Comparison of ENCODE assay signal across 22 cellular contexts in the genomic region with DNA sequence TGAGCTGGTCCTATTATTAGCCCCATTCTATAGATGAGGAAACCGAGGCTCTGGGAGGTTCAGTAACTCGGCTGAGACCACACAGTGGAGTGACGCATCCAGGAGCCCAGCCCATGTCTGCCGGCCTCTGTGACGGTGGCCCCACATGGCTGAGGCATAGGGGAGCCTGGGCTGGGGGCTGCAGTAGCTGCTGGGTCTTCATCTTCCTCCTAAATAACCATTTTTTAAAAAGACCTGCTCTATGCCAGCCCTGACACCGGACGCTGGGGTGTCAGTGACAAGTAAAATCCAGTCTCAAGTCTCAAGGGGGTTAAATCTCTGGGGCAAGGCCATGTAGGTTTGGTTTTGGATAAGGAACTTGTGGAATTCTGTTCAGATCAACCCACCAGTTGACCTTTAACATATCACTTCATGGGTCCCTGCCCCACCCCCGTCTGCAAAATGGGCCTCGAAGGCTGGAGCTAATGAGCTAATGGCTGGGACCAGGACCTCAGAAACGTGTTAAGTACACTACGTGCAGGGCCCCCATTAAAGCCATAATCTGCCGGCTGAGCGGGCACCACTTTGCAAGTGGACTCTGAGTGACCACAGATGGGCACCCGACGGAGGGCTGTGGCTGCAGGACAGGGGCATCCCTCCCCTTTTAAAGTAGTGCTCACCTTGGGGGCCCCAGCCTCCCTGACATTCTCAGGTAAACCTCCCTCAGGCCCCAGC.
DNase-seq lines count a peak whose midpoint lies in the region; ATAC-seq, FAIRE-seq and TF ChIP-seq lines count a peak whose summit lies in the region.
"Had no signal": no experiment of that assay in that cellular context is flagged by ENCODE, and none has a peak within 500 bp of the region (broad histone marks: within the 10 kb centered on the region; RNA-seq: fewer than 3 reads in every experiment).

No MANE protein-coding gene starts in this region.

- no peak for TF ChIP-seq EP300 in suprapubic skin (IDR thresholded peaks at IDR 0.05)

- no peak for ATAC-seq in activated CD8-positive, alpha-beta memory T cell treated with anti-CD3 and anti-CD28 coated beads, Interleukin-2, amount 10 ng/mL, durations not matched to agents 7 days and 5 days
- no peak for ATAC-seq in HG02588 (IDR thresholded peaks at IDR 0.05; ENCODE audit: unreplicated experiment)

- no peaks in the 10 kb centered on the region for H3K9me3 ChIP-seq in Peyer's patch
- H3K9me3 ChIP-seq in kidney (ENCODE audit: control insufficient read depth in 1 of 2, low read length in 2 of 2): no peaks in the 10 kb centered on the region
- H3K9me3 ChIP-seq in suprapubic skin: no peaks in the 10 kb centered on the region
- H3K9me3 ChIP-seq: heart left ventricle, stomach had no signal

- WGBS in suprapubic skin: 86% methylated on average over 13 of the region's 15 CpGs

- no peak overlapping the region for H3K9ac ChIP-seq in kidney (ENCODE audit: low read length in 2 of 2)

- H3K4me3 ChIP-seq in Peyer's patch (no peak overlapping the region), kidney (ENCODE audit: low read length in 2 of 2) (no peak overlapping the region), suprapubic skin (no peak overlapping the region)
- H3K4me3 ChIP-seq: heart left ventricle, skin epidermis, stomach had no signal

- intact Hi-C loops in kidney (cut with DNase I): no loop called here

- no peak overlapping the region for H3K4me3 Mint-ChIP-seq in activated CD8-positive, alpha-beta memory T cell treated with anti-CD3 and anti-CD28 coated beads, Interleukin-2, amount 10 ng/mL, durations not matched to agents 7 days and 5 days
- H3K4me3 Mint-ChIP-seq: activated naive CD4-positive, alpha-beta T cell treated with anti-CD3 and anti-CD28 coated beads for 36 hours; CD14-positive monocyte; IgD-negative memory B cell had no signal

- no peak for FAIRE-seq in kidney (lab: Jason Lieb, UNC)
- FAIRE-seq: G401.6, RCC 7860, urothelium cell line had no signal

- H3K36me3 ChIP-seq in Peyer's patch: no peaks in the 10 kb centered on the region
- H3K36me3 ChIP-seq in kidney (ENCODE audit: control insufficient read depth in 1 of 2, insufficient read depth in 2 of 2, low read length in 2 of 2): no peaks in the 10 kb centered on the region
- no peaks in the 10 kb centered on the region for H3K36me3 ChIP-seq in suprapubic skin
- H3K36me3 ChIP-seq: heart left ventricle, stomach had no signal

- no peak for TF ChIP-seq CTCF in Peyer's patch (IDR thresholded peaks at IDR 0.05)
- no peak for TF ChIP-seq CTCF in kidney (IDR thresholded peaks at IDR 0.05; ENCODE audit: borderline replicate concordance, extremely low read depth, insufficient read depth)
- no peak for TF ChIP-seq CTCF in suprapubic skin (IDR thresholded peaks at IDR 0.05)

- no peaks in the 10 kb centered on the region for H3K27me3 ChIP-seq in Peyer's patch
- no peaks in the 10 kb centered on the region for H3K27me3 ChIP-seq in suprapubic skin
- H3K27me3 ChIP-seq: heart left ventricle had no signal

- H3K36me3 Mint-ChIP-seq in activated CD8-positive, alpha-beta memory T cell treated with anti-CD3 and anti-CD28 coated beads, Interleukin-2, amount 10 ng/mL, durations not matched to agents 7 days and 5 days: no peaks in the 10 kb centered on the region
- H3K36me3 Mint-ChIP-seq: CD14-positive monocyte, IgD-negative memory B cell had no signal

- no peak for TF ChIP-seq POLR2A in Peyer's patch (IDR thresholded peaks at IDR 0.05)
- no peak for TF ChIP-seq POLR2A in suprapubic skin (IDR thresholded peaks at IDR 0.05)

- H3K4me1 Mint-ChIP-seq in activated CD8-positive, alpha-beta memory T cell treated with anti-CD3 and anti-CD28 coated beads, Interleukin-2, amount 10 ng/mL, durations not matched to agents 7 days and 5 days: no peaks in the 10 kb centered on the region
- H3K4me1 Mint-ChIP-seq: CD14-positive monocyte had no signal

- H3K9me3 Mint-ChIP-seq in activated CD8-positive, alpha-beta memory T cell treated with anti-CD3 and anti-CD28 coated beads, Interleukin-2, amount 10 ng/mL, durations not matched to agents 7 days and 5 days (ENCODE audit: low read depth): no peaks in the 10 kb centered on the region
- H3K9me3 Mint-ChIP-seq: activated naive CD4-positive, alpha-beta T cell treated with anti-CD3 and anti-CD28 coated beads for 36 hours; CD14-positive monocyte; IgD-negative memory B cell had no signal

- no peaks in the 10 kb centered on the region for H3K4me1 ChIP-seq in Peyer's patch
- no peaks in the 10 kb centered on the region for H3K4me1 ChIP-seq in kidney (ENCODE audit: control insufficient read depth in 1 of 2, insufficient read depth in 1 of 2, low read depth in 1 of 2, low read length in 2 of 2)
- peaks cover 16% of the 10 kb centered on the region for H3K4me1 ChIP-seq in suprapubic skin

- no peaks in the 10 kb centered on the region for H3K27me3 Mint-ChIP-seq in activated CD8-positive, alpha-beta memory T cell treated with anti-CD3 and anti-CD28 coated beads, Interleukin-2, amount 10 ng/mL, durations not matched to agents 7 days and 5 days

- DNase-seq in activated CD8-positive, alpha-beta memory T cell treated with anti-CD3 and anti-CD28 coated beads, Interleukin-2, amount 50 U/mL, for 4 hours: peak; percentile 6
- DNase-seq in activated CD8-positive, alpha-beta memory T cell treated with anti-CD3 and anti-CD28 coated beads, Interleukin-2, amount 10 ng/mL, durations not matched to agents 7 days and 5 days: no peak
- peak in 2 of 3 donors; percentile 26 to 27 for DNase-seq in Peyer's patch
- DNase-seq in kidney: peak; percentile 58
- DNase-seq in suprapubic skin (ENCODE audit: low spot score in 2 of 2): peak; percentile 41 to 77
- DNase-seq in T-helper 1 cell: no peak
- no peak for DNase-seq in NCI-H2171 treated with DMSO at 0.1 percent for 48 hours (lab: John Stamatoyannopoulos, UW)
- DNase-seq: activated CD4-positive, alpha-beta T cell treated with anti-CD3 and anti-CD28 coated beads for 48 hours; DMS 273 treated with DMSO at 0.1 percent for 48 hours; MM.1S; NK-92 treated with Interleukin-12 subunit alpha and Interleukin-12 subunit beta, amount 100 ng/mL, for 24 hours; stimulated activated CD4-positive, alpha-beta T cell treated with anti-CD3 and anti-CD28 coated beads, Interleukin-2, amount 100 ng/mL, for 48 hours; stomach had no signal

- H3K27ac Mint-ChIP-seq in activated CD8-positive, alpha-beta memory T cell treated with anti-CD3 and anti-CD28 coated beads, Interleukin-2, amount 10 ng/mL, durations not matched to agents 7 days and 5 days: no peak overlapping the region
- H3K27ac Mint-ChIP-seq: activated naive CD4-positive, alpha-beta T cell treated with anti-CD3 and anti-CD28 coated beads for 36 hours; IgD-negative memory B cell had no signal

- H3K27ac ChIP-seq in Peyer's patch (no peak overlapping the region), kidney (ENCODE audit: low read depth in 2 of 2, low read length in 2 of 2) (no peak overlapping the region), suprapubic skin (no peak overlapping the region)
- H3K27ac ChIP-seq: heart left ventricle, skin epidermis, stomach had no signal

- CTCF ChIA-PET in activated CD8-positive, alpha-beta memory T cell treated with anti-CD3 and anti-CD28 coated beads, Interleukin-2, amount 10 ng/mL, durations not matched to agents 7 days and 5 days (lab: Charles Lee): no interaction called here

Comparison
In these comparisons a context has a peak if more than half of its experiments do, and no peak if none do; other contexts are left out.
1. DNase-seq: peak in activated CD8-positive, alpha-beta memory T cell treated with anti-CD3 and anti-CD28 coated beads, Interleukin-2, amount 50 U/mL, for 4 hours (single experiment), Peyer's patch (2 of 3), kidney (single experiment) and suprapubic skin (2 of 2); none in activated CD8-positive, alpha-beta memory T cell treated with anti-CD3 and anti-CD28 coated beads, Interleukin-2, amount 10 ng/mL, durations not matched to agents 7 days and 5 days (single experiment), T-helper 1 cell (0 of 5) and NCI-H2171 treated with DMSO at 0.1 percent for 48 hours (single experiment).